In genomic region chr4:19135886-19136633, GRCh38 we compare ENCODE assay signal across 26 cellular contexts.
"Had no signal": no experiment of that assay in that cellular context is flagged by ENCODE, and none has a peak within 500 bp of the region (broad histone marks: within the 10 kb centered on the region; RNA-seq: fewer than 3 reads in every experiment).

No MANE protein-coding gene starts in this region.

- H3K9ac ChIP-seq: parathyroid adenoma had no signal

- H2AFZ ChIP-seq: parathyroid adenoma had no signal

- DNase-seq: activated B cell treated with CpG ODN at 0.5 μM for 24 hours; activated CD4-positive, alpha-beta memory T cell treated with anti-CD3 and anti-CD28 coated beads, Interleukin-2, amount 10 ng/mL, durations not matched to agents 7 days and 5 days; activated CD4-positive, alpha-beta T cell treated with anti-CD3 and anti-CD28 coated beads for 4 hours; activated CD8-positive, alpha-beta memory T cell treated with anti-CD3 and anti-CD28 coated beads, Interleukin-2, amount 10 ng/mL, durations not matched to agents 7 days and 5 days; activated naive CD4-positive, alpha-beta T cell treated with Interleukin-2 at 50 U/mL for 16 hours; activated naive CD8-positive, alpha-beta T cell treated with anti-CD3 and anti-CD28 coated beads, Interleukin-2, amount 50 U/mL, for 24 hours; activated T-cell treated with anti-CD3 and anti-CD28 coated beads, Interleukin-2, amount 50 U/mL, for 1 hour; aorta; colonic mucosa; erythroblast; foreskin melanocyte; glutamatergic neuron; hypothalamus; islet precursor cell; natural killer cell; spleen; stimulated activated CD4-positive, alpha-beta T cell treated with anti-CD3 and anti-CD28 coated beads, Interleukin-4, amount 100 ng/mL, for 4 hours; thyroid gland had no signal

- H3K36me3 Mint-ChIP-seq: activated CD8-positive, alpha-beta memory T cell treated with anti-CD3 and anti-CD28 coated beads, Interleukin-2, amount 10 ng/mL, durations not matched to agents 7 days and 5 days; stimulated activated memory B cell treated with anti-CD40 and anti-IgM and Interleukin-4, amounts not matched to agents 10 μg/mL and 1 μg/mL and 100 μg/mL, for 72 hours had no signal

- FAIRE-seq: urothelium cell line had no signal

- H3K9me3 Mint-ChIP-seq: stimulated activated memory B cell treated with anti-CD40 and anti-IgM and Interleukin-4, amounts not matched to agents 10 μg/mL and 1 μg/mL and 100 μg/mL, for 72 hours had no signal

- H3K27ac Mint-ChIP-seq: activated B cell treated with CpG ODN at 0.5 μM for 24 hours; activated CD4-positive, alpha-beta memory T cell treated with anti-CD3 and anti-CD28 coated beads, Interleukin-2, amount 10 ng/mL, durations not matched to agents 7 days and 5 days; activated CD8-positive, alpha-beta memory T cell treated with anti-CD3 and anti-CD28 coated beads, Interleukin-2, amount 10 ng/mL, durations not matched to agents 7 days and 5 days; activated naive CD8-positive, alpha-beta T cell treated with anti-CD3 and anti-CD28 coated beads, Interleukin-2, amount 50 U/mL, for 24 hours; activated T-helper 2 cell treated with anti-CD3 and anti-CD28 coated beads, Interferon-gamma antibody, Interleukin-2, Interleukin-4, amounts not matched to agents 10 μg/mL and 5 μg/mL and 100 μg/mL, durations not matched to agents 14 hours and 24 hours and 36 hours; natural killer cell; stimulated activated memory B cell treated with anti-CD40 and anti-IgM and Interleukin-4, amounts not matched to agents 10 μg/mL and 1 μg/mL and 100 μg/mL, for 72 hours had no signal

- ATAC-seq: activated CD8-positive, alpha-beta memory T cell treated with anti-CD3 and anti-CD28 coated beads, Interleukin-2, amount 10 ng/mL, durations not matched to agents 7 days and 5 days; activated naive CD8-positive, alpha-beta T cell treated with anti-CD3 and anti-CD28 coated beads, Interleukin-2, amount 50 U/mL, for 24 hours; left lobe of liver; natural killer cell; stimulated activated memory B cell treated with anti-CD40 and anti-IgM and Interleukin-4, amounts not matched to agents 10 μg/mL and 1 μg/mL and 100 μg/mL, for 72 hours had no signal

- H3K4me1 ChIP-seq: colonic mucosa, parathyroid adenoma, spleen, thyroid gland had no signal

- H3K27ac ChIP-seq: colonic mucosa, neutrophil, parathyroid adenoma, spleen, thyroid gland had no signal

- H3K4me3 ChIP-seq: colonic mucosa, lung, spleen, thyroid gland had no signal

- H3K27me3 Mint-ChIP-seq: activated B cell treated with CpG ODN at 0.5 μM for 24 hours; activated CD4-positive, alpha-beta memory T cell treated with anti-CD3 and anti-CD28 coated beads, Interleukin-2, amount 10 ng/mL, durations not matched to agents 7 days and 5 days; activated CD8-positive, alpha-beta memory T cell treated with anti-CD3 and anti-CD28 coated beads, Interleukin-2, amount 10 ng/mL, durations not matched to agents 7 days and 5 days; activated naive CD8-positive, alpha-beta T cell treated with anti-CD3 and anti-CD28 coated beads, Interleukin-2, amount 50 U/mL, for 24 hours; central memory CD8-positive, alpha-beta T cell; stimulated activated memory B cell treated with anti-CD40 and anti-IgM and Interleukin-4, amounts not matched to agents 10 μg/mL and 1 μg/mL and 100 μg/mL, for 72 hours had no signal

- H3K9me3 ChIP-seq: colonic mucosa, neutrophil, thyroid gland had no signal

- H3K79me2 ChIP-seq: parathyroid adenoma had no signal

- H3K36me3 ChIP-seq: colonic mucosa, neutrophil, spleen, thyroid gland had no signal

- H3K4me3 Mint-ChIP-seq: activated B cell treated with CpG ODN at 0.5 μM for 24 hours; activated CD4-positive, alpha-beta memory T cell treated with anti-CD3 and anti-CD28 coated beads, Interleukin-2, amount 10 ng/mL, durations not matched to agents 7 days and 5 days; activated CD8-positive, alpha-beta memory T cell treated with anti-CD3 and anti-CD28 coated beads, Interleukin-2, amount 10 ng/mL, durations not matched to agents 7 days and 5 days; activated naive CD8-positive, alpha-beta T cell treated with anti-CD3 and anti-CD28 coated beads, Interleukin-2, amount 50 U/mL, for 24 hours; central memory CD8-positive, alpha-beta T cell; natural killer cell; stimulated activated memory B cell treated with anti-CD40 and anti-IgM and Interleukin-4, amounts not matched to agents 10 μg/mL and 1 μg/mL and 100 μg/mL, for 72 hours had no signal

- H3K4me1 Mint-ChIP-seq: activated B cell treated with CpG ODN at 0.5 μM for 24 hours; activated CD4-positive, alpha-beta memory T cell treated with anti-CD3 and anti-CD28 coated beads, Interleukin-2, amount 10 ng/mL, durations not matched to agents 7 days and 5 days; activated CD8-positive, alpha-beta memory T cell treated with anti-CD3 and anti-CD28 coated beads, Interleukin-2, amount 10 ng/mL, durations not matched to agents 7 days and 5 days; activated naive CD8-positive, alpha-beta T cell treated with anti-CD3 and anti-CD28 coated beads, Interleukin-2, amount 50 U/mL, for 24 hours; central memory CD8-positive, alpha-beta T cell; natural killer cell; stimulated activated memory B cell treated with anti-CD40 and anti-IgM and Interleukin-4, amounts not matched to agents 10 μg/mL and 1 μg/mL and 100 μg/mL, for 72 hours had no signal

- H3K27me3 ChIP-seq: colonic mucosa, neutrophil, spleen, thyroid gland had no signal
